ENCODE assay signal across 9 cellular contexts in genomic region chr2:151363709-151364108, GRCh38. TPM values are rescaled to one million over a fixed set of nuclear protein-coding genes. Genes with fewer than 3 reads are reported as not detected.
DNase-seq lines count a peak whose midpoint lies in the region; ATAC-seq and TF ChIP-seq lines count a peak whose summit lies in the region.
"Had no signal": no experiment of that assay in that cellular context is flagged by ENCODE, and none has a peak within 500 bp of the region (broad histone marks: within the 10 kb centered on the region; RNA-seq: fewer than 3 reads in every experiment).

No MANE protein-coding gene starts in this region.

- CTCF ChIA-PET in activated naive CD4-positive, alpha-beta T cell treated with anti-CD3 and anti-CD28 coated beads for 36 hours (lab: Charles Lee), result no interaction called here
- CTCF ChIA-PET in activated CD8-positive, alpha-beta T cell treated with anti-CD3 and anti-CD28 coated beads, Interleukin-2, amount 10 ng/mL, durations not matched to agents 7 days and 5 days (lab: Charles Lee), result no interaction called here

- H3K27ac ChIP-seq in upper lobe of right lung (no peak overlapping the region), transverse colon (no peak overlapping the region)
- H3K27ac ChIP-seq: A549 had no signal

- ATAC-seq in Right ventricle myocardium superior (ENCODE audit: poor library complexity) (peak; percentile 94), upper lobe of right lung (peak; percentile 88)
- no peak for ATAC-seq in activated CD8-positive, alpha-beta T cell treated with anti-CD3 and anti-CD28 coated beads, Interleukin-2, amount 10 ng/mL, durations not matched to agents 7 days and 5 days
- ATAC-seq: A549 had no signal

- DNase-seq in activated naive CD4-positive, alpha-beta T cell treated with anti-CD3 and anti-CD28 coated beads for 36 hours, result no peak
- DNase-seq in activated naive CD4-positive, alpha-beta T cell treated with Interleukin-2 at 50 U/mL for 16 hours, result no peak
- DNase-seq in KBM-7 (peak; percentile 7), Right ventricle myocardium superior (peak; percentile 73), upper lobe of right lung (no peak), transverse colon (no peak)
- no peak for DNase-seq in activated T-cell treated with anti-CD3 and anti-CD28 coated beads, Interleukin-2, amount 50 U/mL, for 1 hour
- no peak for DNase-seq in activated CD8-positive, alpha-beta T cell treated with anti-CD3 and anti-CD28 coated beads, Interleukin-2, amount 10 ng/mL, durations not matched to agents 7 days and 5 days

- H3K9me3 ChIP-seq in upper lobe of right lung (no peaks in the 10 kb centered on the region), transverse colon (no peaks in the 10 kb centered on the region)
- H3K9me3 ChIP-seq: A549 had no signal

- H3K36me3 Mint-ChIP-seq in activated naive CD4-positive, alpha-beta T cell treated with anti-CD3 and anti-CD28 coated beads for 36 hours (ENCODE audit: low read depth), result no peaks in the 10 kb centered on the region
- H3K36me3 Mint-ChIP-seq in activated CD8-positive, alpha-beta T cell treated with anti-CD3 and anti-CD28 coated beads, Interleukin-2, amount 10 ng/mL, durations not matched to agents 7 days and 5 days (ENCODE audit: low read depth), result no peaks in the 10 kb centered on the region

- no peaks in the 10 kb centered on the region for H3K27me3 Mint-ChIP-seq in activated naive CD4-positive, alpha-beta T cell treated with anti-CD3 and anti-CD28 coated beads for 36 hours (ENCODE audit: low read depth)
- peaks cover 12% of the 10 kb centered on the region for H3K27me3 Mint-ChIP-seq in activated CD8-positive, alpha-beta T cell treated with anti-CD3 and anti-CD28 coated beads, Interleukin-2, amount 10 ng/mL, durations not matched to agents 7 days and 5 days (ENCODE audit: low read depth)

- TF ChIP-seq EP300 in transverse colon (IDR thresholded peaks at IDR 0.05; ENCODE audit: low read depth), result no peak

- in situ Hi-C loops in KBM-7 (cut with MboI; ENCODE audit: low pct_unique_long_range_greater_than_20kb, low sequenced_read_pairs), result no loop called here
- in situ Hi-C loops in transverse colon (cut with MboI; ENCODE audit: low pct_ligation_motif_present in 1 of 4, low pct_unique_long_range_greater_than_20kb in 1 of 4, low sequenced_read_pairs in 3 of 4), result no loop called here

- TF ChIP-seq POLR2A in transverse colon (IDR thresholded peaks at IDR 0.05), result no peak

- no peak overlapping the region for H3K4me3 Mint-ChIP-seq in activated naive CD4-positive, alpha-beta T cell treated with anti-CD3 and anti-CD28 coated beads for 36 hours
- no peak overlapping the region for H3K4me3 Mint-ChIP-seq in activated CD8-positive, alpha-beta T cell treated with anti-CD3 and anti-CD28 coated beads, Interleukin-2, amount 10 ng/mL, durations not matched to agents 7 days and 5 days

- intact Hi-C loops in activated naive CD4-positive, alpha-beta T cell treated with anti-CD3 and anti-CD28 coated beads for 36 hours (cut with micrococcal nuclease), result loop anchor here (2.0 kb wide), 1 partner anchor 23 kb away; no protein-coding TSS in a partner anchor
- intact Hi-C loops in Right ventricle myocardium superior (cut with DNase I), result no loop called here
- intact Hi-C loops in upper lobe of right lung (cut with DNase I), result no loop called here
- intact Hi-C loops in transverse colon (cut with DNase I; ENCODE audit: low total_unique reads), result no loop called here

- no peaks in the 10 kb centered on the region for H3K9me3 Mint-ChIP-seq in activated naive CD4-positive, alpha-beta T cell treated with anti-CD3 and anti-CD28 coated beads for 36 hours
- no peaks in the 10 kb centered on the region for H3K9me3 Mint-ChIP-seq in activated CD8-positive, alpha-beta T cell treated with anti-CD3 and anti-CD28 coated beads, Interleukin-2, amount 10 ng/mL, durations not matched to agents 7 days and 5 days (ENCODE audit: insufficient read depth)

- H3K36me3 ChIP-seq in upper lobe of right lung, result no peaks in the 10 kb centered on the region
- H3K36me3 ChIP-seq in transverse colon, result no peaks in the 10 kb centered on the region

- H3K27me3 ChIP-seq in upper lobe of right lung, result no peaks in the 10 kb centered on the region
- H3K27me3 ChIP-seq in transverse colon, result no peaks in the 10 kb centered on the region

- H3K4me1 ChIP-seq in upper lobe of right lung (no peaks in the 10 kb centered on the region), transverse colon (no peaks in the 10 kb centered on the region)
- H3K4me1 ChIP-seq: A549 had no signal

- POLR2A ChIA-PET in activated CD8-positive, alpha-beta T cell treated with anti-CD3 and anti-CD28 coated beads, Interleukin-2, amount 10 ng/mL, durations not matched to agents 7 days and 5 days (lab: Charles Lee), result no interaction called here

- TF ChIP-seq CTCF in upper lobe of right lung (IDR thresholded peaks at IDR 0.05), result no peak
- TF ChIP-seq CTCF in transverse colon (IDR thresholded peaks at IDR 0.05), result no peak

- WGBS in transverse colon (ENCODE audit: low coverage in 1 of 2), 2 donors, result 64% methylated on average over 8 of the region's 8 CpGs; no CpG with 5 or more reads in 1 of the 2 donors

- peaks cover 2% of the 10 kb centered on the region for H3K4me1 Mint-ChIP-seq in activated naive CD4-positive, alpha-beta T cell treated with anti-CD3 and anti-CD28 coated beads for 36 hours (ENCODE audit: low read depth)
- no peaks in the 10 kb centered on the region for H3K4me1 Mint-ChIP-seq in activated CD8-positive, alpha-beta T cell treated with anti-CD3 and anti-CD28 coated beads, Interleukin-2, amount 10 ng/mL, durations not matched to agents 7 days and 5 days (ENCODE audit: low read depth)

- H3K27ac Mint-ChIP-seq in activated naive CD4-positive, alpha-beta T cell treated with anti-CD3 and anti-CD28 coated beads for 36 hours, result peak overlapping the region; percentile 46
- no peak overlapping the region for H3K27ac Mint-ChIP-seq in activated CD8-positive, alpha-beta T cell treated with anti-CD3 and anti-CD28 coated beads, Interleukin-2, amount 10 ng/mL, durations not matched to agents 7 days and 5 days

- no peak overlapping the region for H3K4me3 ChIP-seq in upper lobe of right lung
- no peak overlapping the region for H3K4me3 ChIP-seq in transverse colon
- H3K4me3 ChIP-seq: A549 had no signal

RNA-seq across cellular contexts. Expression of gene TNFAIP6, which starts 6.3 kb away (rescaled TPM):
- total RNA-seq in activated naive CD4-positive, alpha-beta T cell treated with anti-CD3 and anti-CD28 coated beads for 36 hours, result not detected
- total RNA-seq in Right ventricle myocardium superior (2.8 TPM), upper lobe of right lung (3.0 TPM), transverse colon (under 1 TPM in 1 of 4 donors, not detected in 3; 0.95 TPM)
- not detected for total RNA-seq in activated CD8-positive, alpha-beta T cell treated with anti-CD3 and anti-CD28 coated beads, Interleukin-2, amount 10 ng/mL, durations not matched to agents 7 days and 5 days

RNA-seq across cellular contexts. Expression of gene RIF1, which starts 46.0 kb away (rescaled TPM):
- 10 to 100 TPM; 53.0 TPM for total RNA-seq in activated naive CD4-positive, alpha-beta T cell treated with anti-CD3 and anti-CD28 coated beads for 36 hours
- total RNA-seq in Right ventricle myocardium superior (14.6 TPM), upper lobe of right lung (36.4 TPM), transverse colon (10 to 100 TPM; 10.8 to 43.2 (median 17.9) TPM)
- 10 to 100 TPM; 55.9 to 56.6 TPM for total RNA-seq in activated CD8-positive, alpha-beta T cell treated with anti-CD3 and anti-CD28 coated beads, Interleukin-2, amount 10 ng/mL, durations not matched to agents 7 days and 5 days

Comparison
In these comparisons a context has a peak if more than half of its experiments do, and no peak if none do; other contexts are left out.
1. DNase-seq: peak in KBM-7 (single experiment) and Right ventricle myocardium superior (single experiment); none in activated naive CD4-positive, alpha-beta T cell treated with anti-CD3 and anti-CD28 coated beads for 36 hours (single experiment), activated naive CD4-positive, alpha-beta T cell treated with Interleukin-2 at 50 U/mL for 16 hours (single experiment), upper lobe of right lung (single experiment), activated T-cell treated with anti-CD3 and anti-CD28 coated beads, Interleukin-2, amount 50 U/mL, for 1 hour (single experiment), activated CD8-positive, alpha-beta T cell treated with anti-CD3 and anti-CD28 coated beads, Interleukin-2, amount 10 ng/mL, durations not matched to agents 7 days and 5 days (single experiment) and transverse colon (single experiment).